8 cellular contexts compared by ENCODE assay signal in the genomic region with DNA sequence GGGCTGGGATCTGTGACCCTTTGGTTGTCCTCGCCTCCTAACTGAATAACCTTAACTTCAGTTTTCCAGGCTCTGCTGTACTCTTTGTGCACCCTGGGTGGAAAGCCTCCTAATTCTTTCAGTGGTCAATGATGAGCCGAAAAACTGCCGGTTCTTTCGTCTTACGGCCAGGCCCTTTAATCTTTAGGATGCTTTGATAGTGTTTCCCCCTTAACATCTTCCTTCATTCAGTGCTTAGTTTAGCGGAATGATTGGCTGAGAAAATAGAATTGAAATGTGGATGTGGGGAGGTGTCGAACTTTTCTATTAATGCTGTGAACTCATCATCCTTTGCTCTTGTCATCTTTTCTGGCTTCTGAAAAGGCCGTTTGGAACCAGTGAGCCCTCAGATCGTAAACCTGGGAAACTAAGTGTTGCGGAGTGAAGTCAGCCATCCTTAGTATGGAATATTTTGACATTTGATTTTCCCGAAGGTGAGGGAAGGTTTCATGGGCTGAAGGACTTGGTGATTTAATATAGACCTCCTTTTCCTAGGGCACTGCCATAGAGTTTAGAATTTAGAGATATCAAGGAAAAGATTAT. TPM values are rescaled to one million over a fixed set of nuclear protein-coding genes. Genes with fewer than 3 reads are reported as not detected.
A peak's percentile ranks its signal among the peaks of the same experiment; 100 is the strongest.
DNase-seq lines count a peak whose midpoint lies in the region; ATAC-seq and TF ChIP-seq lines count a peak whose summit lies in the region.

No MANE protein-coding gene starts in this region.

- H3K4me3 Mint-ChIP-seq in MCF 10A (ENCODE audit: unreplicated experiment) = peak overlapping the region; percentile 99

- no peaks in the 10 kb centered on the region for H3K27me3 Mint-ChIP-seq in MCF 10A (ENCODE audit: insufficient read depth, unreplicated experiment)

- ATAC-seq in GM21576 (IDR thresholded peaks at IDR 0.05; ENCODE audit: unreplicated experiment) = no peak

- H3K27ac ChIP-seq in urinary bladder (ENCODE audit: low read depth) = no peak overlapping the region

- H3K4me1 Mint-ChIP-seq in MCF 10A (ENCODE audit: insufficient read depth, unreplicated experiment) = peaks cover 13% of the 10 kb centered on the region

- WGBS in urinary bladder = 1% methylated on average over 11 of the region's 11 CpGs

- CTCF ChIA-PET in MCF 10A (lab: Yijun Ruan, JAX) = interaction anchor here (1.0 kb wide), 1 partner anchor 31 kb away, joined by 3 read pairs; no protein-coding TSS in a partner anchor

- peak overlapping the region; percentile 79 for H3K4me3 ChIP-seq in LNCaP clone FGC (ENCODE audit: low read depth, low read length)
- peak overlapping the region; percentile 77 for H3K4me3 ChIP-seq in urinary bladder (ENCODE audit: low read depth, low read length)

- H3K9me3 Mint-ChIP-seq in MCF 10A (ENCODE audit: unreplicated experiment) = no peaks in the 10 kb centered on the region

- TSS peak; percentile 41 for BruUV-seq in MCF 10A (replicated peaks; lab: Mats Ljungman, UMichigan)

- H3K4me1 ChIP-seq in urinary bladder (ENCODE audit: insufficient read depth) = peaks cover 2% of the 10 kb centered on the region

- peaks cover 38% of the 10 kb centered on the region for H3K36me3 Mint-ChIP-seq in MCF 10A (ENCODE audit: insufficient read depth, unreplicated experiment)

- POLR2A ChIA-PET in MCF 10A (lab: Yijun Ruan, JAX) = interaction anchor here (0.9 to 2.0 kb wide), 7 partner anchors 10 to 1899 kb away, joined by 3 to 10 read pairs (median 7); no protein-coding TSS in a partner anchor

- TF ChIP-seq CTCF in LNCaP clone FGC (IDR thresholded peaks at IDR 0.05; ENCODE audit: control insufficient read depth, extremely low read depth, insufficient read depth) = no peak
- no peak for TF ChIP-seq CTCF in MCF 10A (IDR thresholded peaks at IDR 0.05; ENCODE audit: unreplicated experiment)

- peak overlapping the region; percentile 99 for H3K27ac Mint-ChIP-seq in MCF 10A (ENCODE audit: low read depth, unreplicated experiment)

- DNase-seq in ELR (ENCODE audit: low read depth) (peak; percentile 40), LNCaP clone FGC (ENCODE audit: low read depth) (no peak), MCF 10A (ENCODE audit: unreplicated experiment) (peak; percentile 21), lung microvascular endothelial cell (ENCODE audit: low read depth in 2 of 2) (peak; percentile 16 to 19), cortex of kidney (lab: John Stamatoyannopoulos, UW) (no peak), NCI-H1694 treated with DMSO at 0.1 percent for 48 hours (lab: John Stamatoyannopoulos, UW) (no peak)

- intact Hi-C loops in MCF 10A (cut with micrococcal nuclease) = no loop called here

- peaks cover 2% of the 10 kb centered on the region for H3K36me3 ChIP-seq in urinary bladder (ENCODE audit: insufficient read depth)

RNA-seq across cellular contexts. Expression of gene GARS1, which starts 0.9 kb away (rescaled TPM):
- 325 and 386 TPM in 2 replicates for total RNA-seq in MCF 10A (2022)
- 63.0 and 75.0 TPM in 2 replicates for total RNA-seq in lung microvascular endothelial cell
- 76.7 TPM for total RNA-seq in urinary bladder
- 51.5 TPM for polyA plus RNA-seq in urinary bladder

Comparison
In these comparisons a context has a peak if more than half of its experiments do, and no peak if none do; other contexts are left out.
1. DNase-seq: peak in ELR (single experiment), MCF 10A (single experiment) and lung microvascular endothelial cell (2 of 2); none in LNCaP clone FGC (single experiment), cortex of kidney (single experiment) and NCI-H1694 treated with DMSO at 0.1 percent for 48 hours (single experiment).